ENCODE assay signal across 8 cellular contexts in the genomic region with DNA sequence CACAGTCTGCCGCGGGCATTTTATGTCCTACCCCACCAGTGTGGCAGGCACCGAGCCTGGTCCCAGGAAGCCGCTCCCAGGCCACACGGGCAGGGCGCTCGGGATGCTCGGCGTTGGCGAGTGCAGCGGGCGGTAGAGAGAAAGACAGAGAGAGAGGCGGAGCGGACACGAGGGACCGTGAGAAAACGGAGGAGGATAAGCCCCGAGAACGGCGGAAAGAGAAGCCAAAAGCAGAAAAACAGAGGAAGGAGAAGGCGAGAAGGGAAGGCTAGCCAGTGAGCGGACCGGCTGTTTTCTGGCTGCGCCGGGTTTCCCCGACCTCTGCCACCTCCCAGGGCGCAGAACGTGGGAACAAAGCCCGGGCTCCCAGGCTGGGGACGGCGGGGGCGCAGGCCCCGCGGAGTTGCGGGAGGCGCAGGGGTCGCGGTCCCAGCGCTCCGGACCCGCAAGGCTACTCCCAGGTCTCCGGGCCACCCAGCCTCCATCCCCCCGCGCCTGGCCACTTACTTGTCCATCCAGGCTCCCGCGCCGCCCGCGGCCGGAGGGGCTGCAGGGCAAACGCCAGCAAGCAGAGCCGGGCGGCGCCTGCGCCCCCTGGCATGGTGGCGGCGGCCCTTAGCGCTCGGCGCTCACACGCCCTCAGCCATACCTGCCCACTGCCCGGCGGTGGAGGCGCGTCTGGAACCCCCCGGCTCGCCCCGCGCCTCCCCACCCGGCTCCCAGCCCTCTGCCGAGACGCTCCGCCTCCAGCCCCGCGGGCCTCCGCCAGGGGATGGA. TPM values are rescaled to one million over a fixed set of nuclear protein-coding genes. Genes with fewer than 3 reads are reported as not detected.
DNase-seq lines count a peak whose midpoint lies in the region; ATAC-seq and TF ChIP-seq lines count a peak whose summit lies in the region.

A gene with protein sequence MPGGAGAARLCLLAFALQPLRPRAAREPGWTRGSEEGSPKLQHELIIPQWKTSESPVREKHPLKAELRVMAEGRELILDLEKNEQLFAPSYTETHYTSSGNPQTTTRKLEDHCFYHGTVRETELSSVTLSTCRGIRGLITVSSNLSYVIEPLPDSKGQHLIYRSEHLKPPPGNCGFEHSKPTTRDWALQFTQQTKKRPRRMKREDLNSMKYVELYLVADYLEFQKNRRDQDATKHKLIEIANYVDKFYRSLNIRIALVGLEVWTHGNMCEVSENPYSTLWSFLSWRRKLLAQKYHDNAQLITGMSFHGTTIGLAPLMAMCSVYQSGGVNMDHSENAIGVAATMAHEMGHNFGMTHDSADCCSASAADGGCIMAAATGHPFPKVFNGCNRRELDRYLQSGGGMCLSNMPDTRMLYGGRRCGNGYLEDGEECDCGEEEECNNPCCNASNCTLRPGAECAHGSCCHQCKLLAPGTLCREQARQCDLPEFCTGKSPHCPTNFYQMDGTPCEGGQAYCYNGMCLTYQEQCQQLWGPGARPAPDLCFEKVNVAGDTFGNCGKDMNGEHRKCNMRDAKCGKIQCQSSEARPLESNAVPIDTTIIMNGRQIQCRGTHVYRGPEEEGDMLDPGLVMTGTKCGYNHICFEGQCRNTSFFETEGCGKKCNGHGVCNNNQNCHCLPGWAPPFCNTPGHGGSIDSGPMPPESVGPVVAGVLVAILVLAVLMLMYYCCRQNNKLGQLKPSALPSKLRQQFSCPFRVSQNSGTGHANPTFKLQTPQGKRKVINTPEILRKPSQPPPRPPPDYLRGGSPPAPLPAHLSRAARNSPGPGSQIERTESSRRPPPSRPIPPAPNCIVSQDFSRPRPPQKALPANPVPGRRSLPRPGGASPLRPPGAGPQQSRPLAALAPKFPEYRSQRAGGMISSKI (minus strand): TSS at position 680 of the 777 bp plus-strand sequence. CDS start 79 bp downstream, at position 601.

- POLR2A ChIA-PET in A673 (lab: Charles Lee; ENCODE audit: low non-redundant PET), result no interaction called here

- CTCF ChIA-PET in A673 (lab: Charles Lee), result no interaction called here

- H3K4me3 ChIP-seq in A673 (ENCODE audit: low read depth, low read length, poor library complexity, severe bottlenecking) (peak within 1 kb of the TSS; percentile 56), endocrine pancreas (ENCODE audit: control insufficient read depth, insufficient read depth, low read length) (no peak within 1 kb of the TSS), mesodermal cell (ENCODE audit: extremely low read depth, insufficient read depth, low read length, poor library complexity, severe bottlenecking) (peak within 1 kb of the TSS; percentile 93)

- no peaks in the 10 kb centered on the region for H3K4me1 ChIP-seq in A673 (ENCODE audit: insufficient read depth, low read length, poor library complexity, severe bottlenecking)
- H3K4me1 ChIP-seq in endocrine pancreas (ENCODE audit: control insufficient read depth, insufficient read depth, low read length), result no peaks in the 10 kb centered on the region
- H3K4me1 ChIP-seq in mesodermal cell (ENCODE audit: control insufficient read depth, insufficient read depth, low read length, poor library complexity, severe bottlenecking), result peaks cover 23% of the 10 kb centered on the region

- BruUV-seq in A673 (replicated peaks; lab: Mats Ljungman, UMichigan), result no TSS peak

- H3K27ac ChIP-seq in A673 (ENCODE audit: low read depth, low read length, poor library complexity, severe bottlenecking) (no peak within 1 kb of the TSS), mesodermal cell (ENCODE audit: low read depth, low read length, severe bottlenecking) (peak within 1 kb of the TSS; percentile 90), substantia nigra (ENCODE audit: low read depth, low read length, poor library complexity, severe bottlenecking) (peak within 1 kb of the TSS; percentile 57)

- peak; percentile 44 for ATAC-seq in GM19025 (IDR thresholded peaks at IDR 0.05; ENCODE audit: low read depth, unreplicated experiment)

- intact Hi-C loops in A673 (cut with micrococcal nuclease; ENCODE audit: unreplicated experiment), result no loop called here

- WGBS in mesodermal cell (ENCODE audit: insufficient coverage in 2 of 2), 2 experiments, result 0% methylated on average over 49 to 53 of the region's 76 CpGs

- H3K9ac ChIP-seq in endocrine pancreas (ENCODE audit: control insufficient read depth, insufficient read depth, low read length), result peak within 1 kb of the TSS; percentile 49

- H3K36me3 ChIP-seq in A673 (ENCODE audit: insufficient read depth, low read length, poor library complexity, severe bottlenecking), result no peaks in the 10 kb centered on the region
- H3K36me3 ChIP-seq in endocrine pancreas (ENCODE audit: control insufficient read depth, insufficient read depth, low read length), result no peaks in the 10 kb centered on the region
- H3K36me3 ChIP-seq in mesodermal cell (ENCODE audit: control insufficient read depth, insufficient read depth, low read length), result peaks cover 15% of the 10 kb centered on the region

- H3K9me3 ChIP-seq in A673 (ENCODE audit: low read depth, low read length, poor library complexity, severe bottlenecking) (no peaks in the 10 kb centered on the region), endocrine pancreas (ENCODE audit: control insufficient read depth, low read length) (no peaks in the 10 kb centered on the region), mesodermal cell (ENCODE audit: control insufficient read depth, low read length) (no peaks in the 10 kb centered on the region)

- H3K27me3 ChIP-seq in A673 (replicated peaks; ENCODE audit: insufficient read depth, low read depth, low read length, poor library complexity) (peaks cover 23% of the 10 kb centered on the region), endocrine pancreas (ENCODE audit: control insufficient read depth, insufficient read depth, low read length) (peaks cover 7% of the 10 kb centered on the region)

- TF ChIP-seq CTCF in A673 (conservative IDR thresholded peaks at IDR 0.05; ENCODE audit: low read depth, low read length), result no peak

- DNase-seq in A673 (ENCODE audit: low spot score) (peak; percentile 45), NCI-H1105 treated with DMSO at 0.1 percent for 48 hours (lab: John Stamatoyannopoulos, UW) (peak; percentile 37), substantia nigra (lab: John Stamatoyannopoulos, UW) (peak in 25 of 49 donors; percentile 11 to 89 (median 46)), MV-4-11 (lab: John Stamatoyannopoulos, UW) (no peak)
- peak; percentile 44 to 52 for DNase-seq in activated CD4-positive, alpha-beta T cell treated with anti-CD3 and anti-CD28 coated beads, Interleukin-2, amount 50 U/mL, for 4 hours

RNA-seq across cellular contexts. Expression of the gene that starts here (rescaled TPM):
- 1.7 and 2.3 TPM in 2 replicates for total RNA-seq in A673 (2021)
- 122 TPM for polyA plus RNA-seq in mesodermal cell (2013, experiment 1 of 2)
- 104 TPM for polyA plus RNA-seq in mesodermal cell (2013, experiment 2 of 2)
